ENCODE assay signal across 13 cellular contexts in the genomic region with DNA sequence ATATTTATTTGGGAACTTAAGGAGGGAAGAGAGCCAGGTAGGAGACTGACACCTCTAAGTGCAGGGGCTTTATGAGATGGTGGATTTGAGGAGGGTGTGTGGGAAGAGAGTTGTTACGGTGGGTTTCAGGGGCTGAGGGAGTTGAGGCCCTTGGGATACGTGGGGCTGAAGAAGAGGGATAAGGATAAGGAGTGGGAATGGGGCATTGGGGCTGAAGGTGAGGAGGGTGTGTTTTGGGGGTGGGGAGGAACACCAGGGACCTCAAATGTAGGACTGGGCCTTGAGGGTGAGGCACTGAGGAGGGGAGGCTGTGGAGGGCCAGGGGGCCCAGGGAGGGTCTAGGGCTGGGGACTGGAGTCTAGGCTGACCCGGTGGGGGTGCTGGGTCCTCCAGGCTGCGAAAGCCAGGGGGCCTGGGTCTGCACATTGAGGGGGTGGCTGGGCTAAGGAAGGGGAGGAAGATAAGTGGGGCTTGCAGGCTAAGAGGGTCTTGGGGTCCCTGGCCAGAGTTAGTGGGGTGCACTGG. TPM values are rescaled to one million over a fixed set of nuclear protein-coding genes. Genes with fewer than 3 reads are reported as not detected.
DNase-seq lines count a peak whose midpoint lies in the region; ATAC-seq and TF ChIP-seq lines count a peak whose summit lies in the region.
"Had no signal": no experiment of that assay in that cellular context is flagged by ENCODE, and none has a peak within 500 bp of the region (broad histone marks: within the 10 kb centered on the region; RNA-seq: fewer than 3 reads in every experiment).

No MANE protein-coding gene starts in this region.

- peak overlapping the region; percentile 7 for H2AK5ac ChIP-seq in mesenchymal stem cell (ENCODE audit: low read length, severe bottlenecking)

- no peaks in the 10 kb centered on the region for H3K27me3 ChIP-seq in mesenchymal stem cell (ENCODE audit: control insufficient read depth in 1 of 2, insufficient read depth in 1 of 2, low read length in 2 of 2)
- no peaks in the 10 kb centered on the region for H3K27me3 ChIP-seq in thyroid gland
- H3K27me3 ChIP-seq: right lobe of liver had no signal

- H2BK15ac ChIP-seq in mesenchymal stem cell (ENCODE audit: low read depth, poor library complexity, severe bottlenecking): no peak overlapping the region

- H2AFZ ChIP-seq in mesenchymal stem cell (ENCODE audit: low read depth, low read length): no peak overlapping the region

- TF ChIP-seq POLR2A in thyroid gland (IDR thresholded peaks at IDR 0.05): no peak

- H3K9ac ChIP-seq in mesenchymal stem cell (ENCODE audit: low read length): peak overlapping the region; percentile 99

- no peak overlapping the region for H3K4ac ChIP-seq in mesenchymal stem cell (ENCODE audit: low read depth in 1 of 2, low read length in 2 of 2)

- H3K4me1 Mint-ChIP-seq in activated T-cell treated with anti-CD3 and anti-CD28 coated beads, Interleukin-2, amount 50 U/mL, for 72 hours (ENCODE audit: low read depth): peaks cover 58% of the 10 kb centered on the region
- peaks cover 28% of the 10 kb centered on the region for H3K4me1 Mint-ChIP-seq in activated naive CD8-positive, alpha-beta T cell (ENCODE audit: low read depth)

- peak overlapping the region in 1 of 2 experiments; percentile 15 for H2BK12ac ChIP-seq in mesenchymal stem cell (ENCODE audit: low read length in 2 of 2)

- peaks cover 4 to 5% of the 10 kb centered on the region in 2 donors for H3K36me3 Mint-ChIP-seq in activated T-cell treated with anti-CD3 and anti-CD28 coated beads, Interleukin-2, amount 50 U/mL, for 72 hours (ENCODE audit: insufficient read depth in 2 of 2)
- H3K36me3 Mint-ChIP-seq in activated naive CD8-positive, alpha-beta T cell: no peaks in the 10 kb centered on the region

- intact Hi-C loops in thyroid gland (cut with DNase I): no loop called here
- intact Hi-C loops in mucosa of descending colon (cut with DNase I, micrococcal nuclease): no loop called here

- no peak overlapping the region for H3K18ac ChIP-seq in mesenchymal stem cell (ENCODE audit: low read depth in 1 of 2, low read length in 2 of 2)

- peak overlapping the region in 1 of 2 experiments; percentile 50 for H3K23ac ChIP-seq in mesenchymal stem cell (ENCODE audit: low read length in 2 of 2)

- H3K9me3 ChIP-seq in mesenchymal stem cell (ENCODE audit: control insufficient read depth, low read length): no peaks in the 10 kb centered on the region
- no peaks in the 10 kb centered on the region for H3K9me3 ChIP-seq in thyroid gland
- H3K9me3 ChIP-seq in mucosa of descending colon: no peaks in the 10 kb centered on the region
- H3K9me3 ChIP-seq: right lobe of liver had no signal

- no peak overlapping the region for H3K4me3 ChIP-seq in mesenchymal stem cell (ENCODE audit: insufficient read depth in 1 of 2, low read depth in 1 of 2, low read length in 2 of 2)
- H3K4me3 ChIP-seq in thyroid gland (replicated peaks in 1 of 3): no peak overlapping the region
- no peak overlapping the region for H3K4me3 ChIP-seq in mucosa of descending colon

- H3K79me1 ChIP-seq in mesenchymal stem cell (replicated peaks; ENCODE audit: low read length, poor library complexity, severe bottlenecking): peaks cover 4% of the 10 kb centered on the region

- WGBS in mesenchymal stem cell: 97% methylated on average over 4 of the region's 4 CpGs
- 94 to 95% methylated on average over 4 of the region's 4 CpGs for WGBS in thyroid gland, 2 donors

- H3K4me2 ChIP-seq in mesenchymal stem cell (ENCODE audit: low read length, poor library complexity, severe bottlenecking): no peak overlapping the region

- ATAC-seq in activated T-cell treated with anti-CD3 and anti-CD28 coated beads, Interleukin-2, amount 50 U/mL, for 72 hours (replicated peaks in 1 of 2): no peak
- ATAC-seq in mucosa of descending colon (no peak), GM21447 (IDR thresholded peaks at IDR 0.05; ENCODE audit: unreplicated experiment) (no peak)

- no peak overlapping the region for H2BK120ac ChIP-seq in mesenchymal stem cell (ENCODE audit: low read depth, low read length)

- H3K4me1 ChIP-seq in mesenchymal stem cell (ENCODE audit: control insufficient read depth, insufficient read depth, low read depth, low read length): peaks cover 16% of the 10 kb centered on the region
- peaks cover 5 to 34% of the 10 kb centered on the region in 2 donors for H3K4me1 ChIP-seq in thyroid gland
- peaks cover 19% of the 10 kb centered on the region for H3K4me1 ChIP-seq in mucosa of descending colon (ENCODE audit: low read depth)

- no peak overlapping the region for H3K14ac ChIP-seq in mesenchymal stem cell (ENCODE audit: low read length in 2 of 2)

- H3K36me3 ChIP-seq in mesenchymal stem cell (ENCODE audit: control insufficient read depth in 1 of 2, insufficient read depth in 2 of 2, low read depth in 1 of 2, low read length in 2 of 2) (peaks cover 0 to 7% of the 10 kb centered on the region in 2 experiments), thyroid gland (no peaks in the 10 kb centered on the region), mucosa of descending colon (ENCODE audit: low read depth) (no peaks in the 10 kb centered on the region)
- H3K36me3 ChIP-seq: right lobe of liver had no signal

- no peak overlapping the region for H3K27ac ChIP-seq in mesenchymal stem cell (ENCODE audit: low read length, poor library complexity, severe bottlenecking)
- H3K27ac ChIP-seq in thyroid gland: peak overlapping the region in 2 of 3 donors; percentile 94 to 95

- H3K27me3 Mint-ChIP-seq in activated T-cell treated with anti-CD3 and anti-CD28 coated beads, Interleukin-2, amount 50 U/mL, for 72 hours (ENCODE audit: low read depth): no peaks in the 10 kb centered on the region
- no peaks in the 10 kb centered on the region for H3K27me3 Mint-ChIP-seq in activated naive CD8-positive, alpha-beta T cell

- no peak overlapping the region for H2BK5ac ChIP-seq in mesenchymal stem cell (ENCODE audit: low read depth, low read length, poor library complexity, severe bottlenecking)

- no peak for TF ChIP-seq CTCF in thyroid gland (IDR thresholded peaks at IDR 0.05)
- TF ChIP-seq CTCF in mucosa of descending colon (IDR thresholded peaks at IDR 0.05): no peak

- H3K27ac Mint-ChIP-seq in activated T-cell treated with anti-CD3 and anti-CD28 coated beads, Interleukin-2, amount 50 U/mL, for 72 hours: peak overlapping the region; percentile 98
- peak overlapping the region; percentile 91 for H3K27ac Mint-ChIP-seq in activated naive CD8-positive, alpha-beta T cell

- H3K4me3 Mint-ChIP-seq in activated T-cell treated with anti-CD3 and anti-CD28 coated beads, Interleukin-2, amount 50 U/mL, for 72 hours: peak overlapping the region; percentile 82 to 87
- peak overlapping the region; percentile 78 for H3K4me3 Mint-ChIP-seq in activated naive CD8-positive, alpha-beta T cell

- no peak overlapping the region for H4K91ac ChIP-seq in mesenchymal stem cell (ENCODE audit: low read length)

- H3K9me3 Mint-ChIP-seq in activated T-cell treated with anti-CD3 and anti-CD28 coated beads, Interleukin-2, amount 50 U/mL, for 72 hours: no peaks in the 10 kb centered on the region
- no peaks in the 10 kb centered on the region for H3K9me3 Mint-ChIP-seq in activated naive CD8-positive, alpha-beta T cell (ENCODE audit: low read depth)

- DNase-seq in activated T-cell treated with anti-CD3 and anti-CD28 coated beads, Interleukin-2, amount 50 U/mL, for 72 hours: no peak
- DNase-seq in activated T-cell treated with anti-CD3 and anti-CD28 coated beads, Interleukin-2, amount 50 U/mL, for 48 hours: no peak
- DNase-seq in mesenchymal stem cell (no peak), thyroid gland (no peak), mucosa of descending colon (no peak), SHP77 treated with DMSO at 0.1 percent for 48 hours (lab: John Stamatoyannopoulos, UW) (no peak)
- DNase-seq: activated gamma-delta T cell treated with Interleukin-2 at 50 U/mL for 16 hours, NCI-H82 had no signal

- H4K8ac ChIP-seq in mesenchymal stem cell (ENCODE audit: low read length): peak overlapping the region; percentile 32

RNA-seq across cellular contexts. Expression of a gene that starts 1.2 kb away (rescaled TPM):
- total RNA-seq in activated T-cell treated with anti-CD3 and anti-CD28 coated beads, Interleukin-2, amount 50 U/mL, for 72 hours: 10 to 100 TPM; 79.7 to 82.7 TPM
- 54.6 TPM for polyA plus RNA-seq in mesenchymal stem cell (2013, experiment 1 of 2)
- 54.8 TPM for polyA plus RNA-seq in mesenchymal stem cell (2013, experiment 2 of 2)
- total RNA-seq in thyroid gland: 10 to 100 TPM; 38.3 to 48.4 (median 39.4) TPM
- 10 to 100 TPM; 32.2 to 57.3 (median 36.2) TPM for total RNA-seq in mucosa of descending colon

RNA-seq across cellular contexts. Expression of a gene that starts 53.1 kb away (rescaled TPM):
- total RNA-seq in activated T-cell treated with anti-CD3 and anti-CD28 coated beads, Interleukin-2, amount 50 U/mL, for 72 hours: 1 to 10 TPM; 2.5 to 3.0 TPM
- 0.32 TPM for polyA plus RNA-seq in mesenchymal stem cell (2013, experiment 1 of 2)
- 0.27 TPM for polyA plus RNA-seq in mesenchymal stem cell (2013, experiment 2 of 2)
- 1 to 10 TPM in 3 of 4 donors, under 1 TPM in 1; 0.98 to 2.6 (median 2.0) TPM for total RNA-seq in thyroid gland
- 10 to 100 TPM in 1 of 3 donors, 1 to 10 TPM in 2; 6.4 to 15.7 (median 8.1) TPM for total RNA-seq in mucosa of descending colon

RNA-seq across cellular contexts. Expression of a gene that starts 59.4 kb away (rescaled TPM):
- total RNA-seq in activated T-cell treated with anti-CD3 and anti-CD28 coated beads, Interleukin-2, amount 50 U/mL, for 72 hours: under 1 TPM in 1 of 2 donors, not detected in 1; 0.49 TPM
- polyA plus RNA-seq in mesenchymal stem cell (2013, experiment 1 of 2): not detected
- polyA plus RNA-seq in mesenchymal stem cell (2013, experiment 2 of 2): not detected
- total RNA-seq in thyroid gland (not detected), mucosa of descending colon (10 to 100 TPM in 2 of 3 donors, 1 to 10 TPM in 1; 8.0 to 19.7 (median 16.8) TPM)
- total RNA-seq: kidney epithelial cell; T-helper 2 cell treated with Interferon-gamma antibody and Interleukin-4, amounts not matched to agents 100 ng/mL and 5 ng/mL, for 36 hours had no signal

Comparison
In these comparisons a context has a peak if more than half of its experiments do, and no peak if none do; other contexts are left out.
1. RNA of a gene that starts 59.4 kb away (total RNA-seq): 8.0 to 19.7 TPM in mucosa of descending colon; 0.49 TPM in activated T-cell treated with anti-CD3 and anti-CD28 coated beads, Interleukin-2, amount 50 U/mL, for 72 hours and not detected in thyroid gland; every median in the first group is over 4 times any median in the second.